ENCODE assay signal across 21 cellular contexts in genomic region chr18:61924550-61924949, GRCh38. TPM values are rescaled to one million over a fixed set of nuclear protein-coding genes. Genes with fewer than 3 reads are reported as not detected.
"Had no signal": no experiment of that assay in that cellular context is flagged by ENCODE, and none has a peak within 500 bp of the region (broad histone marks: within the 10 kb centered on the region; RNA-seq: fewer than 3 reads in every experiment).

No MANE protein-coding gene starts in this region.

- H3K27ac ChIP-seq: breast epithelium, PC-9 had no signal

- H3K27me3 ChIP-seq: breast epithelium had no signal

- H3K9me3 ChIP-seq: breast epithelium had no signal

- DNase-seq: activated B cell treated with CpG ODN at 0.5 μM for 24 hours; activated CD4-positive, alpha-beta T cell treated with anti-CD3 and anti-CD28 coated beads for 1 hour; activated CD4-positive, alpha-beta T cell treated with anti-CD3 and anti-CD28 coated beads, Interleukin-2, amount 50 U/mL, for 4 hours; activated CD8-positive, alpha-beta memory T cell treated with anti-CD3 and anti-CD28 coated beads, Interleukin-2, amount 50 U/mL, for 4 hours; activated gamma-delta T cell treated with Interleukin-2 at 50 U/mL for 16 hours; activated naive CD4-positive, alpha-beta T cell treated with anti-CD3 and anti-CD28 coated beads, Interleukin-2, amount 10 ng/mL, durations not matched to agents 7 days and 5 days; activated naive CD8-positive, alpha-beta T cell treated with anti-CD3 and anti-CD28 coated beads, Interleukin-2, amount 10 ng/mL, durations not matched to agents 7 days and 5 days; aorta; caudate nucleus; KG1; MV-4-11; NCI-H1092 treated with DMSO at 0.1 percent for 48 hours; NCI-H1436; NCI-H1694 treated with DMSO at 0.1 percent for 48 hours; NCI-H2029 treated with DMSO at 0.1 percent for 48 hours; NCI-H345; NCI-H510A; NCI-H69; PC-9; SHP77 treated with DMSO at 0.1 percent for 48 hours had no signal

- H3K4me1 ChIP-seq: breast epithelium had no signal

- H3K4me2 ChIP-seq: PC-9 had no signal

- H3K4me3 ChIP-seq: breast epithelium, PC-9 had no signal

- H2AFZ ChIP-seq: PC-9 had no signal

- H3K36me3 ChIP-seq: breast epithelium had no signal

RNA-seq across cellular contexts. Expression of gene RNF152, which starts 31.7 kb away (rescaled TPM):
- total RNA-seq: PC-9 had no signal
